In the genomic region with DNA sequence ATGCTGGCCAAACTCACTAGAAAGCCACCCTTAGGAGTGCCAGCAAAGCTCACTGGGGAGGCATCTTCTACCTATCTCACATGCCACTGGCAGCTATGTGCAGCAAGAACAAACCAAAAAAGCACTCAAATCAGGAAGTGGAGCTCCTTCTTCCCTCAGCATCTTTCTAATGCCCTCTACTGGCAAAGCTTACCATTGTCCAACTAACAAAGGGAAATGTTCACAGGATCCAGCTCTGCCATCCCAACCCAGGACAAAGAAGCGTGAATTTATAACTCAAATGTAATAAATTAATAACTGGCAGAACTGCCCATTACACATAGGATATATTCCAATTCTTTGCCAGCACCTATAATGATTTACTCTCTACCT, we compare ENCODE assay signal across 8 cellular contexts. TPM values are rescaled to one million over a fixed set of nuclear protein-coding genes. Genes with fewer than 3 reads are reported as not detected.
DNase-seq lines count a peak whose midpoint lies in the region; ATAC-seq and TF ChIP-seq lines count a peak whose summit lies in the region.

No MANE protein-coding gene starts in this region.

- H2AFZ ChIP-seq in OCI-LY7 (ENCODE audit: low read length): peak overlapping the region; percentile 20; the same call in 1 of the 2 replicates

- intact Hi-C loops in OCI-LY7 (cut with micrococcal nuclease; ENCODE audit: unreplicated experiment): loop anchor here (2.0 kb wide), 1 partner anchor 223 kb away; no protein-coding TSS in a partner anchor
- intact Hi-C loops in testis (cut with DNase I; ENCODE audit: low total_unique reads): no loop called here

- no peaks in the 10 kb centered on the region for H3K27me3 ChIP-seq in BJ (ENCODE audit: control insufficient read depth, insufficient read depth, low read length)
- H3K27me3 ChIP-seq in testis: no peaks in the 10 kb centered on the region

- H3K79me2 ChIP-seq in OCI-LY7 (ENCODE audit: insufficient read depth, low read depth, low read length): no peaks in the 10 kb centered on the region

- no peak overlapping the region for H3K27ac ChIP-seq in OCI-LY7 (ENCODE audit: low read depth, low read length, poor library complexity, severe bottlenecking)
- no peak overlapping the region for H3K27ac ChIP-seq in testis

- ATAC-seq in GM18511 (IDR thresholded peaks at IDR 0.05; ENCODE audit: unreplicated experiment) (peak; percentile 91), HG03095 (IDR thresholded peaks at IDR 0.05; ENCODE audit: unreplicated experiment) (peak; percentile 57)

- POLR2A ChIA-PET in BJ (lab: Charles Lee): interaction anchor here (0.6 kb wide), 1 partner anchor 23 kb away, joined by 4 read pairs; no protein-coding TSS in a partner anchor
- POLR2A ChIA-PET in OCI-LY7 (lab: Charles Lee): interaction anchor here (0.6 to 2.4 kb wide), 4 partner anchors 10 to 223 kb away, joined by 3 to 7 read pairs (median 5); no protein-coding TSS in a partner anchor

- no peaks in the 10 kb centered on the region for H4K20me1 ChIP-seq in OCI-LY7 (ENCODE audit: insufficient read depth, low read length)

- DNase-seq in BJ (ENCODE audit: low read depth) (no peak), OCI-LY7 (ENCODE audit: low spot score) (peak; percentile 55), fibroblast of gingiva (ENCODE audit: low read depth) (peak; percentile 52), testis (no peak), COLO668 (lab: John Stamatoyannopoulos, UW; ENCODE audit: unreplicated experiment) (no peak)
- DNase-seq in effector CD8-positive, alpha-beta T cell (lab: John Stamatoyannopoulos, UW): no peak

- TF ChIP-seq POLR2A in testis (IDR thresholded peaks at IDR 0.05): no peak

- no peaks in the 10 kb centered on the region for H3K36me3 ChIP-seq in BJ (ENCODE audit: control insufficient read depth, insufficient read depth, low read length)
- H3K36me3 ChIP-seq in OCI-LY7 (ENCODE audit: insufficient read depth, low read length): no peaks in the 10 kb centered on the region
- H3K36me3 ChIP-seq in testis (ENCODE audit: low read depth, missing control alignments): no peaks in the 10 kb centered on the region

- no peaks in the 10 kb centered on the region for H3K9me2 ChIP-seq in OCI-LY7 (ENCODE audit: insufficient read depth, low read length)

- H3K4me3 ChIP-seq in BJ (ENCODE audit: low read depth, low read length) (no peak overlapping the region), OCI-LY7 (ENCODE audit: low read depth, low read length, poor library complexity, severe bottlenecking) (no peak overlapping the region), testis (no peak overlapping the region)

- H3K9me3 ChIP-seq in OCI-LY7 (ENCODE audit: low read length) (no peaks in the 10 kb centered on the region), testis (no peaks in the 10 kb centered on the region)

- no peak overlapping the region for H3K4me2 ChIP-seq in OCI-LY7 (ENCODE audit: low read length)

- TF ChIP-seq CTCF in BJ (IDR thresholded peaks at IDR 0.05; ENCODE audit: insufficient read depth, low read depth, low read length) (peak; percentile 72), OCI-LY7 (conservative IDR thresholded peaks at IDR 0.05; ENCODE audit: low read length) (peak; percentile 77), testis (IDR thresholded peaks at IDR 0.05) (peak in 2 of 3 experiments; percentile 29 to 33)

- CTCF ChIA-PET in BJ (lab: Yijun Ruan, JAX): interaction anchor here (0.6 to 2.5 kb wide), 24 partner anchors 9 to 250 kb away, joined by 3 to 11 read pairs (median 4); no protein-coding TSS in a partner anchor
- CTCF ChIA-PET in OCI-LY7 (lab: Charles Lee; ENCODE audit: unreplicated experiment): interaction anchor here (0.6 to 1.9 kb wide), 3 partner anchors 223 to 228 kb away, joined by 3 to 6 read pairs (median 3); no protein-coding TSS in a partner anchor

- BruUV-seq in OCI-LY7 (replicated peaks; lab: Mats Ljungman, UMichigan): no TSS peak

- H3K4me1 ChIP-seq in OCI-LY7 (ENCODE audit: insufficient read depth, low read length, poor library complexity, severe bottlenecking): no peaks in the 10 kb centered on the region
- no peaks in the 10 kb centered on the region for H3K4me1 ChIP-seq in testis

- WGBS in testis, 2 donors: 80 to 82% methylated on average over 1 of the region's 1 CpG

RNA-seq across cellular contexts. Expression of a gene that starts 38.9 kb away (rescaled TPM):
- polyA plus RNA-seq in BJ (2011; rRNA removed) (7.4 and 14.9 TPM in 2 replicates), testis (ENCODE audit: insufficient read depth, low read depth, low replicate concordance) (4.9 TPM)
- 6.3 TPM in 2 replicates for polyA minus RNA-seq in BJ (2011; rRNA and poly(A)+ RNA removed)
- total RNA-seq in OCI-LY7 (2014; rRNA removed; shearing (Covaris generic)): 0.63 and 0.67 TPM in 2 replicates
- total RNA-seq in OCI-LY7 (2022) (0.68 and 1.0 TPM in 2 replicates), testis (1 to 10 TPM; 8.5 to 9.1 TPM)

RNA-seq across cellular contexts. Expression of a gene that starts 38.9 kb away (rescaled TPM):
- polyA plus RNA-seq in BJ (2011; rRNA removed) (66.2 and 95.5 TPM in 2 replicates), testis (ENCODE audit: insufficient read depth, low read depth, low replicate concordance) (38.0 TPM)
- 53.4 and 57.9 TPM in 2 replicates for polyA minus RNA-seq in BJ (2011; rRNA and poly(A)+ RNA removed)
- total RNA-seq in OCI-LY7 (2014; rRNA removed; shearing (Covaris generic)): 6.7 and 14.5 TPM in 2 replicates
- total RNA-seq in OCI-LY7 (2022) (20.5 and 22.7 TPM in 2 replicates), testis (10 to 100 TPM; 55.0 to 58.0 TPM)

Comparison
In these comparisons a context has a peak if more than half of its experiments do, and no peak if none do; other contexts are left out.
1. DNase-seq: peak in OCI-LY7 (single experiment) and fibroblast of gingiva (single experiment); none in BJ (single experiment), testis (single experiment), effector CD8-positive, alpha-beta T cell (single experiment) and COLO668 (single experiment).
2. RNA of a gene that starts 38.9 kb away (total RNA-seq): 8.5 to 9.1 TPM in testis; 0.63 to 1.0 TPM in OCI-LY7; every median in the first group is over 4 times any median in the second.
3. Peak in every context shown above with its lines, with median percentiles within 50 percentile points of each other: CTCF ChIP-seq.